10 cellular contexts compared by ENCODE assay signal in genomic region chr9:132798817-132799790, GRCh38.
DNase-seq lines count a peak whose midpoint lies in the region; ATAC-seq and TF ChIP-seq lines count a peak whose summit lies in the region.
"Had no signal": no experiment of that assay in that cellular context is flagged by ENCODE, and none has a peak within 500 bp of the region (broad histone marks: within the 10 kb centered on the region; RNA-seq: fewer than 3 reads in every experiment).

No MANE protein-coding gene starts in this region.

- H3K27ac Mint-ChIP-seq in stimulated activated naive CD8-positive, alpha-beta T cell treated with anti-CD3 and anti-CD28 coated beads, Interleukin-15, amount 100 ng/mL, for 72 hours, result peak overlapping the region in 1 of 2 donors; percentile 12
- no peak overlapping the region for H3K27ac Mint-ChIP-seq in CD4-positive, alpha-beta memory T cell
- no peak overlapping the region for H3K27ac Mint-ChIP-seq in type B pancreatic cell
- H3K27ac Mint-ChIP-seq: naive thymus-derived CD4-positive, alpha-beta T cell had no signal

- no peaks in the 10 kb centered on the region for H4K20me1 ChIP-seq in PC-3 (ENCODE audit: low read length)

- intact Hi-C loops in PC-3 (cut with micrococcal nuclease), result no loop called here
- intact Hi-C loops in CD4-positive, alpha-beta memory T cell (cut with micrococcal nuclease), result no loop called here

- peak; percentile 50 for ATAC-seq in PC-3
- ATAC-seq in stimulated activated naive CD8-positive, alpha-beta T cell treated with anti-CD3 and anti-CD28 coated beads, Interleukin-15, amount 100 ng/mL, for 72 hours, result peak; percentile 38

- POLR2A ChIA-PET in PC-3 (lab: Charles Lee; ENCODE audit: unreplicated experiment), result no interaction called here
- POLR2A ChIA-PET in CD4-positive, alpha-beta memory T cell (lab: Charles Lee; ENCODE audit: partially characterized antibody), result no interaction called here

- no peaks in the 10 kb centered on the region for H3K36me3 ChIP-seq in PC-3 (ENCODE audit: low read depth, low read length)
- no peaks in the 10 kb centered on the region for H3K36me3 ChIP-seq in CD4-positive, alpha-beta memory T cell (ENCODE audit: insufficient read depth, low read length)

- no peaks in the 10 kb centered on the region for H3K9me3 ChIP-seq in PC-3 (ENCODE audit: low read length)
- H3K9me3 ChIP-seq in CD4-positive, alpha-beta memory T cell (ENCODE audit: control insufficient read depth in 1 of 2, low read length in 2 of 2), result no peaks in the 10 kb centered on the region

- H3K4me3 Mint-ChIP-seq in stimulated activated naive CD8-positive, alpha-beta T cell treated with anti-CD3 and anti-CD28 coated beads, Interleukin-15, amount 100 ng/mL, for 72 hours, result no peak overlapping the region
- no peak overlapping the region for H3K4me3 Mint-ChIP-seq in CD4-positive, alpha-beta memory T cell
- H3K4me3 Mint-ChIP-seq in type B pancreatic cell, result no peak overlapping the region
- H3K4me3 Mint-ChIP-seq: naive thymus-derived CD4-positive, alpha-beta T cell had no signal

- no peak overlapping the region for H2AFZ ChIP-seq in PC-3 (ENCODE audit: low read length)

- DNase-seq in NCI-H2081 (lab: John Stamatoyannopoulos, UW) (peak; percentile 1 to 20), NCI-H2081 treated with DMSO at 0.1 percent for 48 hours (lab: John Stamatoyannopoulos, UW) (no peak), PC-3 (peak; percentile 19), foreskin fibroblast (peak in 1 of 2 donors; percentile 25), KG1 (lab: John Stamatoyannopoulos, UW) (no peak), type B pancreatic cell (ENCODE audit: extremely low spot score, unreplicated experiment) (no peak)
- no peak for DNase-seq in stimulated activated naive CD8-positive, alpha-beta T cell treated with anti-CD3 and anti-CD28 coated beads, Interleukin-15, amount 100 ng/mL, for 72 hours
- DNase-seq in CD4-positive, alpha-beta memory T cell, result no peak

- no peak overlapping the region for H3K4me2 ChIP-seq in PC-3 (ENCODE audit: low read length)

- H3K9me3 Mint-ChIP-seq in stimulated activated naive CD8-positive, alpha-beta T cell treated with anti-CD3 and anti-CD28 coated beads, Interleukin-15, amount 100 ng/mL, for 72 hours, result no peaks in the 10 kb centered on the region
- H3K9me3 Mint-ChIP-seq in CD4-positive, alpha-beta memory T cell, result peaks cover 0 to 1% (median 0%) of the 10 kb centered on the region in 8 donors
- H3K9me3 Mint-ChIP-seq in type B pancreatic cell, result no peaks in the 10 kb centered on the region
- H3K9me3 Mint-ChIP-seq: naive thymus-derived CD4-positive, alpha-beta T cell had no signal

- H3K27me3 Mint-ChIP-seq in stimulated activated naive CD8-positive, alpha-beta T cell treated with anti-CD3 and anti-CD28 coated beads, Interleukin-15, amount 100 ng/mL, for 72 hours, result peaks cover 67% of the 10 kb centered on the region
- H3K27me3 Mint-ChIP-seq in CD4-positive, alpha-beta memory T cell, result peaks cover 21 to 47% of the 10 kb centered on the region in 2 donors
- peaks cover 45% of the 10 kb centered on the region for H3K27me3 Mint-ChIP-seq in type B pancreatic cell

- H3K4me3 ChIP-seq in PC-3 (ENCODE audit: low read length) (no peak overlapping the region), foreskin fibroblast (ENCODE audit: low read depth in 1 of 2, low read length in 2 of 2) (no peak overlapping the region)
- H3K4me3 ChIP-seq in CD4-positive, alpha-beta memory T cell (ENCODE audit: low read length in 2 of 2), result no peak overlapping the region

- no peak overlapping the region for H3K27ac ChIP-seq in PC-3 (ENCODE audit: low read length)
- H3K27ac ChIP-seq in CD4-positive, alpha-beta memory T cell (ENCODE audit: low read depth, low read length), result no peak overlapping the region
- H3K27ac ChIP-seq: epithelial cell of prostate had no signal

- peaks cover 3% of the 10 kb centered on the region; the same call in 1 of the 2 replicates for H3K4me1 ChIP-seq in PC-3 (ENCODE audit: insufficient read depth, low read length)
- peaks cover 7% of the 10 kb centered on the region for H3K4me1 ChIP-seq in CD4-positive, alpha-beta memory T cell (ENCODE audit: insufficient read depth, low read length)

- H3K9me2 ChIP-seq in PC-3 (replicated peaks; ENCODE audit: low read length), result no peaks in the 10 kb centered on the region

- no peaks in the 10 kb centered on the region for H3K36me3 Mint-ChIP-seq in CD4-positive, alpha-beta memory T cell
- H3K36me3 Mint-ChIP-seq in type B pancreatic cell, result no peaks in the 10 kb centered on the region

- CTCF ChIA-PET in PC-3 (lab: Charles Lee), result no interaction called here
- CTCF ChIA-PET in CD4-positive, alpha-beta memory T cell (lab: Charles Lee; ENCODE audit: partially characterized antibody), result interaction anchor here (0.7 to 3.6 kb wide), 5 partner anchors 11 to 386 kb away, joined by 3 to 23 read pairs (median 4); no protein-coding TSS in a partner anchor

- H3K27me3 ChIP-seq in PC-3 (ENCODE audit: low read length), result no peaks in the 10 kb centered on the region
- H3K27me3 ChIP-seq in CD4-positive, alpha-beta memory T cell (ENCODE audit: insufficient read depth, low read length), result no peaks in the 10 kb centered on the region

- no peaks in the 10 kb centered on the region for H3K79me2 ChIP-seq in PC-3 (ENCODE audit: low read length)

- no peaks in the 10 kb centered on the region for H3F3A ChIP-seq in PC-3 (ENCODE audit: low read length, unreplicated experiment)

- no peak overlapping the region for H3K9ac ChIP-seq in PC-3 (ENCODE audit: low read length)

- H3K4me1 Mint-ChIP-seq in stimulated activated naive CD8-positive, alpha-beta T cell treated with anti-CD3 and anti-CD28 coated beads, Interleukin-15, amount 100 ng/mL, for 72 hours, result peaks cover 7% of the 10 kb centered on the region
- peaks cover 1 to 7% (median 4%) of the 10 kb centered on the region in 4 donors for H3K4me1 Mint-ChIP-seq in CD4-positive, alpha-beta memory T cell
- peaks cover 15% of the 10 kb centered on the region for H3K4me1 Mint-ChIP-seq in type B pancreatic cell (ENCODE audit: unreplicated experiment)

- no TSS peak for BruUV-seq in PC-3 (replicated peaks; lab: Mats Ljungman, UMichigan)

- TF ChIP-seq CTCF in PC-3 (conservative IDR thresholded peaks at IDR 0.05; ENCODE audit: low read depth, low read length) (peak; percentile 16; the same call in 1 of the 2 replicates), foreskin fibroblast (IDR thresholded peaks at IDR 0.05; ENCODE audit: low read depth, low read length) (peak; percentile 3), type B pancreatic cell (conservative IDR thresholded peaks at IDR 0.05) (no peak)

Comparison
In these comparisons a context has a peak if more than half of its experiments do, and no peak if none do; other contexts are left out.
1. DNase-seq: peak in NCI-H2081 (2 of 2) and PC-3 (single experiment); none in NCI-H2081 treated with DMSO at 0.1 percent for 48 hours (single experiment), stimulated activated naive CD8-positive, alpha-beta T cell treated with anti-CD3 and anti-CD28 coated beads, Interleukin-15, amount 100 ng/mL, for 72 hours (0 of 2), CD4-positive, alpha-beta memory T cell (0 of 5), KG1 (single experiment) and type B pancreatic cell (single experiment).